In genomic region chr6:152112503-152113261, GRCh38 we compare ENCODE assay signal across 1 cellular context.
TF ChIP-seq lines count a peak whose summit lies in the region.

No MANE protein-coding gene starts in this region.

TF ChIP-seq in GM23338, 12 proteins besides CTCF, POLR2A, EP300 and RAD21 (continued from another document):
- TF ChIP-seq REST (IDR thresholded peaks at IDR 0.05; ENCODE audit: unreplicated experiment) (no peak), POLR2AphosphoS5 (IDR thresholded peaks at IDR 0.05; ENCODE audit: low read depth) (no peak), NANOG (IDR thresholded peaks at IDR 0.05; ENCODE audit: borderline replicate concordance) (no peak), ZNF114 (CRISPR knock-in tag; IDR thresholded peaks at IDR 0.05) (no peak), ZNF462 (CRISPR knock-in tag; IDR thresholded peaks at IDR 0.05) (no peak), EZH2phosphoT487 (IDR thresholded peaks at IDR 0.05; ENCODE audit: unreplicated experiment) (no peak), ETS1 (IDR thresholded peaks at IDR 0.05) (no peak), CREB1 (CRISPR knock-in tag; IDR thresholded peaks at IDR 0.05; ENCODE audit: low read depth) (no peak)
TF ChIP-seq in GM23338: peak in this region for 0.
